ENCODE assay signal across 1 cellular context in the genomic region with DNA sequence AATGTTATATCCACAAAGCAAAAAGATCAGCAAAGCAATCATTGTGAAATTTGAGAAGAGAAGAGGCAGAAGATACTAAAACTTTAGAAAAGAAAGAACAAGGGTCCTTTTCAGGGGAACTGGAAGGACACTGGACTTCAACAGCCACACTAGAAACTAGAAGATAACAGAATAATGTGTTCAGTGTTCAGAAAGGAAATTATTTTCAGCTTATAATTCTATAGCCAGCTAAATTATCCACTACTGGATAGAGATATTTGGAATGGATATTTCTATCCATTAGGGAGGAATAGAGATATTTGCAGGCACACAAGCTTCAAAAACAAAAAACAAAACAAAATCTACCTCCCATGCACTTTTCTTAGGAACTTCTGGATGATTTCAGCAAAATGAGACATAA.
A peak's percentile ranks its signal among the peaks of the same experiment; 100 is the strongest.
TF ChIP-seq lines count a peak whose summit lies in the region.

No MANE protein-coding gene starts in this region.

TF ChIP-seq in HepG2, 621 proteins besides CTCF, POLR2A, EP300 and RAD21:
- TF ChIP-seq KLF11 (CRISPR knock-in tag; IDR thresholded peaks at IDR 0.05) (no peak), ZFP1 (CRISPR knock-in tag; IDR thresholded peaks at IDR 0.05) (peak; percentile 65; the same call in 1 of the 2 replicates)
- TF ChIP-seq, protein P1, sequence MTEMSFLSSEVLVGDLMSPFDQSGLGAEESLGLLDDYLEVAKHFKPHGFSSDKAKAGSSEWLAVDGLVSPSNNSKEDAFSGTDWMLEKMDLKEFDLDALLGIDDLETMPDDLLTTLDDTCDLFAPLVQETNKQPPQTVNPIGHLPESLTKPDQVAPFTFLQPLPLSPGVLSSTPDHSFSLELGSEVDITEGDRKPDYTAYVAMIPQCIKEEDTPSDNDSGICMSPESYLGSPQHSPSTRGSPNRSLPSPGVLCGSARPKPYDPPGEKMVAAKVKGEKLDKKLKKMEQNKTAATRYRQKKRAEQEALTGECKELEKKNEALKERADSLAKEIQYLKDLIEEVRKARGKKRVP (CRISPR knock-in tag; IDR thresholded peaks at IDR 0.05): no peak
